Comparison of ENCODE assay signal across 8 cellular contexts in the genomic region with DNA sequence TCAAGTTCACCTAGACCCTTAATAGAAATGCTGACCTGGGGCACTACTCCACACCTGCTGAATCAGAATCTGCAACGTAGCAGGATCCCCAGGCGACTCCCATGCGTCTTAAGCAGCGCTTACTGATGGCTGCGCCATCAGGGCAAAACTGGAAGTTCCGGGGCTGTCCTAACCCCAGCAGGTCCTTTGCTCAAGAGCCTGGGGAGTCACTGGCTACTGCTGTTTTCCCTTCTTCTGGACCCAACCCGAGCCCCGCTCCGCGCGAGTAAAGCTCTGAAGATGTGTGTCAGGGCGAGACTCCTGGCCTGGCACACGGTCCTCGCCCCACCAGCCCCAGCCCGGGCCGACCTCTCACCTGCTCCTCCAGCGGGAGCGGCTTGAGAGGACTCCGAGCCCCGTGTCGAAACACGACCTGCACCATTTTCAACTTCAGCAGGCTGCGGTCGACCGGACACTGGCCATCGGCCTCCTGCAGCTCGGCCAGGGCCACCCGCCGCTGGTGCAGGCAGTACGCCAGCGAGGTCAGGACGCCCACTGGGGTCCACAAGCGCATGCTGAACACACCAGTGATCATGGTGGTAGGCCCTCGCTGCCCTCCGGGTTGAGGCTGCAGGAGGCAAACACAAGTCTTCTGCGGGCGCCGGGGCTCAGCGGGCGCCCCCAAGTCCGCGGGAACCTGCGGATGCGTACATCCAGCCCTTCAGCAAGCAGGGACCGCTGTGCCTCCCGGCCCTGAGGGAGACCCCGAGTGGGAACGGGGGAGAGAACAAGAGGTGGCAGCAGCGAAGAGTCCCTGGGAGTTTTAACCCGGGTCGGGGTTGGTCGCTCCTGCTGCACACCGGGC. TPM values are rescaled to one million over a fixed set of nuclear protein-coding genes. Genes with fewer than 3 reads are reported as not detected.
DNase-seq lines count a peak whose midpoint lies in the region; ATAC-seq lines count a peak whose summit lies in the region.

No MANE protein-coding gene starts in this region.

- peak overlapping the region; percentile 62 for H3K27ac ChIP-seq in mesodermal cell (ENCODE audit: low read depth, low read length, severe bottlenecking)

- no peaks in the 10 kb centered on the region for H3K27me3 ChIP-seq in endocrine pancreas (ENCODE audit: control insufficient read depth, insufficient read depth, low read length)

- H3K4me3 ChIP-seq in endocrine pancreas (ENCODE audit: control insufficient read depth, insufficient read depth, low read length), result peak overlapping the region; percentile 57
- H3K4me3 ChIP-seq in mesodermal cell (ENCODE audit: extremely low read depth, insufficient read depth, low read length, poor library complexity, severe bottlenecking), result peak overlapping the region; percentile 71

- peak overlapping the region; percentile 58 for H3K9ac ChIP-seq in endocrine pancreas (ENCODE audit: control insufficient read depth, insufficient read depth, low read length)

- DNase-seq in activated gamma-delta T cell treated with Interleukin-2 at 50 U/mL for 16 hours, result peak; percentile 18
- no peak for DNase-seq in activated gamma-delta T cell (lab: John Stamatoyannopoulos, UW)
- peak; percentile 20 for DNase-seq in NCI-H2171 (lab: John Stamatoyannopoulos, UW)
- DNase-seq in activated CD4-positive, alpha-beta T cell treated with anti-CD3 and anti-CD28 coated beads, Interleukin-2, amount 50 U/mL, for 48 hours, result peak; percentile 50 to 63
- DNase-seq in stimulated activated CD8-positive, alpha-beta memory T cell treated with anti-CD3 and anti-CD28 coated beads, Interleukin-4, amount 100 ng/mL, for 48 hours, result peak; percentile 56

- H3K36me3 ChIP-seq in endocrine pancreas (ENCODE audit: control insufficient read depth, insufficient read depth, low read length) (no peaks in the 10 kb centered on the region), mesodermal cell (ENCODE audit: control insufficient read depth, insufficient read depth, low read length) (no peaks in the 10 kb centered on the region)

- no peaks in the 10 kb centered on the region for H3K9me3 ChIP-seq in endocrine pancreas (ENCODE audit: control insufficient read depth, low read length)
- no peaks in the 10 kb centered on the region for H3K9me3 ChIP-seq in mesodermal cell (ENCODE audit: control insufficient read depth, low read length)

- H3K4me1 ChIP-seq in endocrine pancreas (ENCODE audit: control insufficient read depth, insufficient read depth, low read length) (no peaks in the 10 kb centered on the region), mesodermal cell (ENCODE audit: control insufficient read depth, insufficient read depth, low read length, poor library complexity, severe bottlenecking) (peaks cover 11% of the 10 kb centered on the region)

- peak; percentile 40 for ATAC-seq in HG02870 (IDR thresholded peaks at IDR 0.05; ENCODE audit: unreplicated experiment)

- 1 to 2% methylated on average over 42 to 47 of the region's 53 CpGs for WGBS in mesodermal cell (ENCODE audit: insufficient coverage in 2 of 2), 2 experiments

RNA-seq across cellular contexts. Expression of a gene that starts 0.6 kb away (rescaled TPM):
- polyA plus RNA-seq in mesodermal cell (2013, experiment 1 of 2), result 14.9 TPM
- polyA plus RNA-seq in mesodermal cell (2013, experiment 2 of 2), result 15.1 TPM
